In the genomic region with DNA sequence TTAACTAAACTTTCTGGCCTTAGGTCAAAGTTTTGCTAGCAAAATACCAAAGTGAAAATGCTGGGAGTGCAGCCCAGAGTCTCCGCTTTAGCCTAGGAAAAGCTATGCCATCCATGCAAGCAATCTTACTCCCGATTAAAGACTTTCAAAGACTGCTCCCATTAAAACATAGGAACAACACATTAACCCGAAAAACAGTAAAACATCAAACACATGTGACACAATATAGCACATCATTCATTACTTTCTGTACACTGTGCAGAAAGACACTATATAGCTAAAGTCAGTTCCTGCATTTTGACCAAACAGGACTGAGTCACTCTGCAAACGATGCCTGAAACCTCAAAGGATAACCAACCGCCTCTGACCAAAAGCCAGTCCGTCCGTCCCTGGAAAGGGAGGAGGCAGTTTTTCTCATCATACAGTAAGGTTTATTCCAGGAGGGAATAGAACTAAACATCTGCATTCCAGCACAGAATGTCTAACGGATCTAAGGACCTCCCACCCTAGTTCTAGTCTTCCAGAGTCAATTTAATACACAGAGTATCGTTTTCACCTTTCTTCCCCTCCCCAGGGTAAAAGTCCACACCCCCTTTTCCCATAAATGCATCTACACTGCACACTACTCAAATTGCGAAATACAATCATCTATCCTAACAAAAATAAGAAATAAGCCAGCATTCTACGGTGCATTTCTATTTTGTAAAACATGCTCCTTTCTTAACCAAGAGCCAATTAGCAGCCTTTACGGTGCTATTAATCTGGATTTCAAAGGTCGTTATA, we compare ENCODE assay signal across 8 cellular contexts. TPM values are rescaled to one million over a fixed set of nuclear protein-coding genes. Genes with fewer than 3 reads are reported as not detected.
A peak's percentile ranks its signal among the peaks of the same experiment; 100 is the strongest.
DNase-seq lines count a peak whose midpoint lies in the region; ATAC-seq and TF ChIP-seq lines count a peak whose summit lies in the region.

No MANE protein-coding gene starts in this region.

- no peaks in the 10 kb centered on the region for H3K36me3 ChIP-seq in upper lobe of right lung

- ATAC-seq in Right ventricle myocardium superior (ENCODE audit: poor library complexity) (peak; percentile 3), upper lobe of right lung (no peak), GM19324 (IDR thresholded peaks at IDR 0.05; ENCODE audit: low FRiP score, unreplicated experiment) (no peak)

- peaks cover 30% of the 10 kb centered on the region for H3K4me1 ChIP-seq in upper lobe of right lung

- TF ChIP-seq CTCF in upper lobe of right lung (IDR thresholded peaks at IDR 0.05), result no peak

- intact Hi-C loops in Right ventricle myocardium superior (cut with DNase I), result loop anchor here (10.0 kb wide), 1 partner anchor 108 kb away; no protein-coding TSS in a partner anchor
- intact Hi-C loops in cardiac septum (cut with DNase I), result loop anchor here (2.0 kb wide), 1 partner anchor 188 kb away; a partner anchor contains a TSS
- intact Hi-C loops in upper lobe of right lung (cut with DNase I), result no loop called here

- peak overlapping the region; percentile 99 for H3K27ac ChIP-seq in upper lobe of right lung

- H3K4me3 ChIP-seq in upper lobe of right lung, result peak overlapping the region; percentile 77

- DNase-seq in Right ventricle myocardium superior (no peak), cardiac septum (ENCODE audit: low spot score) (no peak), NOMO-1 treated with dmso at 0.1 percent for 144 hours (lab: John Stamatoyannopoulos, UW; ENCODE audit: unreplicated experiment) (peak; percentile 31), cerebellar cortex (ENCODE audit: low spot score) (peak; percentile 67), lung microvascular endothelial cell (ENCODE audit: low read depth in 2 of 2) (peak; percentile 50 to 62), upper lobe of right lung (no peak), OCI-M2 (lab: John Stamatoyannopoulos, UW; ENCODE audit: unreplicated experiment) (no peak)

- no peaks in the 10 kb centered on the region for H3K27me3 ChIP-seq in upper lobe of right lung

- no peaks in the 10 kb centered on the region for H3K9me3 ChIP-seq in upper lobe of right lung

RNA-seq across cellular contexts. Expression of a gene that starts 1.7 kb away (rescaled TPM):
- 31.5 TPM for total RNA-seq in Right ventricle myocardium superior
- 48.6 TPM for total RNA-seq in cardiac septum
- total RNA-seq in lung microvascular endothelial cell, result 31.8 and 37.1 TPM in 2 replicates
- total RNA-seq in upper lobe of right lung, result 63.5 TPM

Comparison
In these comparisons a context has a peak if more than half of its experiments do, and no peak if none do; other contexts are left out.
1. DNase-seq: peak in NOMO-1 treated with dmso at 0.1 percent for 144 hours (single experiment), cerebellar cortex (single experiment) and lung microvascular endothelial cell (2 of 2); none in Right ventricle myocardium superior (single experiment), cardiac septum (single experiment), upper lobe of right lung (single experiment) and OCI-M2 (single experiment).